Comparison of ENCODE assay signal across 1 cellular context in genomic region chr2:45941758-45942738, GRCh38.
A peak's percentile ranks its signal among the peaks of the same experiment; 100 is the strongest.
TF ChIP-seq lines count a peak whose summit lies in the region.

No MANE protein-coding gene starts in this region.

TF ChIP-seq in HEK293, 187 proteins besides CTCF, POLR2A, EP300 and RAD21 (continued from another document):
- peak; percentile 41; the same call in 1 of the 2 replicates for TF ChIP-seq ZSCAN4 (tag by site-specific recombination; IDR thresholded peaks at IDR 0.05)
- peak; percentile 65 for TF ChIP-seq ZNF366 (tag by site-specific recombination; conservative IDR thresholded peaks at IDR 0.05)
- peak; percentile 64; the same call in 1 of the 2 replicates for TF ChIP-seq ZNF24 (tag by site-specific recombination; IDR thresholded peaks at IDR 0.05)
- peak; percentile 83 for TF ChIP-seq KLF10 (tag by site-specific recombination; IDR thresholded peaks at IDR 0.05)
- 0 out of 2 replicates have a peak, but pooled peaks have one; percentile 27 for TF ChIP-seq PRDM4 (tag by site-specific recombination; IDR thresholded peaks at IDR 0.05)
- TF ChIP-seq ZBTB21 (tag by site-specific recombination; IDR thresholded peaks at IDR 0.05) = peak; percentile 85
- TF ChIP-seq HIC1 (tag by site-specific recombination; IDR thresholded peaks at IDR 0.05) = 0 out of 2 replicates have a peak, but pooled peaks have one; percentile 31
- TF ChIP-seq ZNF660 (tag by site-specific recombination; IDR thresholded peaks at IDR 0.05) = no peak
- TF ChIP-seq OSR2 (tag by site-specific recombination; IDR thresholded peaks at IDR 0.05) = peak; percentile 59; the same call in 1 of the 2 replicates
- TF ChIP-seq ZNF704 (tag by site-specific recombination; IDR thresholded peaks at IDR 0.05) = no peak
- TF ChIP-seq ZNF184 (tag by site-specific recombination; IDR thresholded peaks at IDR 0.05) = 0 out of 2 replicates have a peak, but pooled peaks have one; percentile 35
- TF ChIP-seq ZNF157 (tag by site-specific recombination; IDR thresholded peaks at IDR 0.05) = no peak
- peak; percentile 92 for TF ChIP-seq ZBTB17 (tag by site-specific recombination; IDR thresholded peaks at IDR 0.05)
- no peak for TF ChIP-seq OVOL3 (tag by site-specific recombination; IDR thresholded peaks at IDR 0.05)
- peak; percentile 73 for TF ChIP-seq WT1 (tag by site-specific recombination; IDR thresholded peaks at IDR 0.05)
- TF ChIP-seq ZNF544 (tag by site-specific recombination; IDR thresholded peaks at IDR 0.05) = no peak
- peak; percentile 82 for TF ChIP-seq FEZF1 (tag by site-specific recombination; IDR thresholded peaks at IDR 0.05)
- peak; percentile 67; the same call in 1 of the 2 replicates for TF ChIP-seq INSM2 (tag by site-specific recombination; IDR thresholded peaks at IDR 0.05)
- no peak for TF ChIP-seq ZNF658 (tag by site-specific recombination; IDR thresholded peaks at IDR 0.05)
- 0 out of 2 replicates have a peak, but pooled peaks have one; percentile 24 for TF ChIP-seq SCRT1 (tag by site-specific recombination; IDR thresholded peaks at IDR 0.05; ENCODE audit: borderline replicate concordance)
- peak; percentile 88 for TF ChIP-seq ZNF362 (tag by site-specific recombination; IDR thresholded peaks at IDR 0.05)
- peak; percentile 52; the same call in 1 of the 2 replicates for TF ChIP-seq ZNF394 (tag by site-specific recombination; IDR thresholded peaks at IDR 0.05; ENCODE audit: borderline replicate concordance)
- no peak for TF ChIP-seq ZNF148 (tag by site-specific recombination; IDR thresholded peaks at IDR 0.05; ENCODE audit: borderline replicate concordance)
- TF ChIP-seq SP7 (tag by site-specific recombination; IDR thresholded peaks at IDR 0.05) = peak; percentile 89
- TF ChIP-seq ZNF548 (tag by site-specific recombination; IDR thresholded peaks at IDR 0.05) = peak; percentile 60; the same call in 1 of the 2 replicates
- TF ChIP-seq ZIC2 (tag by site-specific recombination; IDR thresholded peaks at IDR 0.05) = peak; percentile 84
- no peak for TF ChIP-seq KLF1 (tag by site-specific recombination; IDR thresholded peaks at IDR 0.05)
- 0 out of 2 replicates have a peak, but pooled peaks have one; percentile 13 for TF ChIP-seq ZNF423 (tag by site-specific recombination; IDR thresholded peaks at IDR 0.05)
- TF ChIP-seq KLF17 (tag by site-specific recombination; IDR thresholded peaks at IDR 0.05) = peak; percentile 75; the same call in 1 of the 2 replicates
- TF ChIP-seq ZEB2 (tag by site-specific recombination; IDR thresholded peaks at IDR 0.05) = peak; percentile 82
TF ChIP-seq in HEK293: peak in this region for 29.
